ENCODE assay signal across 1 cellular context in the genomic region with DNA sequence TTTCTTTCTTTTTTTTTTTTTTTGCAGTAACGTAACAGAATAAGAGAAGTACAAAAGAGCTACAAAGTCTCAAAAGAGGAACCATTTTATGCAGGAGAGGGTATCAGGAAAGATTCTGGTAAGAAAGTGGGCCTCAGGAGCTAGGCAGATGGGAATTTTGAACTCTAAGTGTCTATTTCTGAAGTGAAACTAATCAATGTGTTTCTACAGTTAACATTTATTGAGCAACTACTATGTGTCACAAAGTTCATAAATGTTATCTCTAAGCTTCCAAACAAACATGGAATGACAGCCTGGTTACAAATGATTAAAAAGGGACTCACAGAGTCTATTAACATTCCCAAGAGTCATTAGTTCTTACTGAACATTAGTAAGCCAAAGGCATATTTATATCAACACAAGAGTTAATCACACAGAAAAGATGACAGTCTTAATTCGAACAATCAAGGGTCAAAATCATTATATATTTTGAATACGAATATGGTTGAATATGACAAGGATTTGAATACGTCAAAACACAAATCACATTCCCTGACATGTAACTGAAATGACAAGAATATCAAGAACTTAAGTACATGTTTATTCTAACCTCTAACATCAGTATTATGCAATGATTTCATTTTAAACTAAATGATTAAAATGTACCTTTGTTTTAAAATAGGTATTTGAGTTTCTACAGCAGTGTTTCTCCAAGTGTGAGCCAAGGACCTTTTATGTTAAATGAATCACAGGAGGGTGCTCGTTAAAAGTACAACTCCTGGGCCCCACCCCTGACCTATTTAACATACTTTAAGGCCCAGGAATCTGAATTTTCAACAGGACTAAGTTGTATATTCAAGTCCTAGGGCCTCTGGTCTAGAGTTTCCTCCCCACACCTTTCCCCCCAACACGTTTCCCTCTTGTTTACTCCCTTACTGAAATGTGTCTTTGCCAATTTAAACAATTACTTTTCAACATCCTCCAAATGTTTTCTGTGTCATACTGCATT.
TF ChIP-seq lines count a peak whose summit lies in the region.

No MANE protein-coding gene starts in this region.

TF ChIP-seq in GM12878, 131 proteins besides CTCF, POLR2A, EP300 and RAD21 (continued from another document):
- TF ChIP-seq, protein P1, sequence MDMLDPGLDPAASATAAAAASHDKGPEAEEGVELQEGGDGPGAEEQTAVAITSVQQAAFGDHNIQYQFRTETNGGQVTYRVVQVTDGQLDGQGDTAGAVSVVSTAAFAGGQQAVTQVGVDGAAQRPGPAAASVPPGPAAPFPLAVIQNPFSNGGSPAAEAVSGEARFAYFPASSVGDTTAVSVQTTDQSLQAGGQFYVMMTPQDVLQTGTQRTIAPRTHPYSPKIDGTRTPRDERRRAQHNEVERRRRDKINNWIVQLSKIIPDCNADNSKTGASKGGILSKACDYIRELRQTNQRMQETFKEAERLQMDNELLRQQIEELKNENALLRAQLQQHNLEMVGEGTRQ (IDR thresholded peaks at IDR 0.05; ENCODE audit: borderline replicate concordance, low read depth, low read length) = no peak
- TF ChIP-seq STAT1 (conservative IDR thresholded peaks at IDR 0.05) (no peak), YY1 (IDR thresholded peaks at IDR 0.05; ENCODE audit: low read depth, low read length) (no peak), CHD4 (IDR thresholded peaks at IDR 0.05) (no peak), KDM1A (IDR thresholded peaks at IDR 0.05; ENCODE audit: borderline replicate concordance) (no peak)
- TF ChIP-seq, protein P2, sequence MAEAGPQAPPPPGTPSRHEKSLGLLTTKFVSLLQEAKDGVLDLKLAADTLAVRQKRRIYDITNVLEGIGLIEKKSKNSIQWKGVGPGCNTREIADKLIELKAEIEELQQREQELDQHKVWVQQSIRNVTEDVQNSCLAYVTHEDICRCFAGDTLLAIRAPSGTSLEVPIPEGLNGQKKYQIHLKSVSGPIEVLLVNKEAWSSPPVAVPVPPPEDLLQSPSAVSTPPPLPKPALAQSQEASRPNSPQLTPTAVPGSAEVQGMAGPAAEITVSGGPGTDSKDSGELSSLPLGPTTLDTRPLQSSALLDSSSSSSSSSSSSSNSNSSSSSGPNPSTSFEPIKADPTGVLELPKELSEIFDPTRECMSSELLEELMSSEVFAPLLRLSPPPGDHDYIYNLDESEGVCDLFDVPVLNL (IDR thresholded peaks at IDR 0.05; ENCODE audit: low read depth, low read length) = no peak
TF ChIP-seq in GM12878: peak in this region for 0.
